ENCODE assay signal across 9 cellular contexts in genomic region chr11:89491141-89491690, GRCh38. TPM values are rescaled to one million over a fixed set of nuclear protein-coding genes. Genes with fewer than 3 reads are reported as not detected.
DNase-seq lines count a peak whose midpoint lies in the region; ATAC-seq lines count a peak whose summit lies in the region.
"Had no signal": no experiment of that assay in that cellular context is flagged by ENCODE, and none has a peak within 500 bp of the region (broad histone marks: within the 10 kb centered on the region; RNA-seq: fewer than 3 reads in every experiment).

NOX4 (minus strand) TSS chr11:89491375; CDS start chr11:89491246, 129 bp downstream.

- peak within 1 kb of the TSS; percentile 63 for H3K27ac ChIP-seq in HUES64 (ENCODE audit: low read depth, low read length)

- no peaks in the 10 kb centered on the region for H3K27me3 ChIP-seq in HUES64 (ENCODE audit: insufficient read depth, low read length)
- H3K27me3 ChIP-seq in endocrine pancreas (ENCODE audit: control insufficient read depth, insufficient read depth, low read length), result no peaks in the 10 kb centered on the region

- H3K9me3 ChIP-seq in HUES64 (ENCODE audit: insufficient read depth, low read depth, low read length), result no peaks in the 10 kb centered on the region
- no peaks in the 10 kb centered on the region for H3K9me3 ChIP-seq in endocrine pancreas (ENCODE audit: control insufficient read depth, low read length)

- H3K36me3 ChIP-seq in HUES64 (ENCODE audit: insufficient read depth, low read length) (peaks cover 5% of the 10 kb centered on the region; the same call in 1 of the 2 replicates), endocrine pancreas (ENCODE audit: control insufficient read depth, insufficient read depth, low read length) (no peaks in the 10 kb centered on the region)

- 49% methylated on average over 47 of the region's 47 CpGs for WGBS in HUES64

- peak within 1 kb of the TSS; percentile 88 for H3K9ac ChIP-seq in HUES64 (ENCODE audit: low read depth, low read length)
- H3K9ac ChIP-seq in endocrine pancreas (ENCODE audit: control insufficient read depth, insufficient read depth, low read length), result no peak within 1 kb of the TSS

- no peaks in the 10 kb centered on the region for H3K4me1 Mint-ChIP-seq in stimulated activated memory B cell treated with anti-CD40 and anti-IgM and Interleukin-4, amounts not matched to agents 10 μg/mL and 1 μg/mL and 100 μg/mL, for 72 hours

- ATAC-seq in left lobe of liver, result peak; percentile 78
- peak; percentile 27 for ATAC-seq in stimulated activated memory B cell treated with anti-CD40 and anti-IgM and Interleukin-4, amounts not matched to agents 10 μg/mL and 1 μg/mL and 100 μg/mL, for 72 hours
- no peak for ATAC-seq in GM21423 (IDR thresholded peaks at IDR 0.05; ENCODE audit: unreplicated experiment)

- peak; percentile 48 for DNase-seq in left lobe of liver (ENCODE audit: low spot score)
- DNase-seq in activated naive CD4-positive, alpha-beta T cell (lab: John Stamatoyannopoulos, UW), result no peak
- DNase-seq in NCI-H128 (lab: John Stamatoyannopoulos, UW; ENCODE audit: unreplicated experiment), result no peak
- no peak for DNase-seq in MV-4-11 (lab: John Stamatoyannopoulos, UW)
- DNase-seq: SW 1271 had no signal

- no peaks in the 10 kb centered on the region for H3K36me3 Mint-ChIP-seq in stimulated activated memory B cell treated with anti-CD40 and anti-IgM and Interleukin-4, amounts not matched to agents 10 μg/mL and 1 μg/mL and 100 μg/mL, for 72 hours

- H3K4me1 ChIP-seq in HUES64 (ENCODE audit: insufficient read depth, low read length) (peaks cover 31% of the 10 kb centered on the region), endocrine pancreas (ENCODE audit: control insufficient read depth, insufficient read depth, low read length) (peaks cover 4% of the 10 kb centered on the region)

- no peaks in the 10 kb centered on the region for H3K27me3 Mint-ChIP-seq in stimulated activated memory B cell treated with anti-CD40 and anti-IgM and Interleukin-4, amounts not matched to agents 10 μg/mL and 1 μg/mL and 100 μg/mL, for 72 hours

- no peak within 1 kb of the TSS for H3K27ac Mint-ChIP-seq in stimulated activated memory B cell treated with anti-CD40 and anti-IgM and Interleukin-4, amounts not matched to agents 10 μg/mL and 1 μg/mL and 100 μg/mL, for 72 hours

- no peak within 1 kb of the TSS for H3K4me3 Mint-ChIP-seq in stimulated activated memory B cell treated with anti-CD40 and anti-IgM and Interleukin-4, amounts not matched to agents 10 μg/mL and 1 μg/mL and 100 μg/mL, for 72 hours

- H3K4me3 ChIP-seq in HUES64 (ENCODE audit: low read length) (peak within 1 kb of the TSS; percentile 53), endocrine pancreas (ENCODE audit: control insufficient read depth, insufficient read depth, low read length) (peak within 1 kb of the TSS; percentile 5)

- peaks cover 6% of the 10 kb centered on the region for H3K9me3 Mint-ChIP-seq in stimulated activated memory B cell treated with anti-CD40 and anti-IgM and Interleukin-4, amounts not matched to agents 10 μg/mL and 1 μg/mL and 100 μg/mL, for 72 hours

RNA-seq across cellular contexts. Expression of gene NOX4, which starts in this region (rescaled TPM):
- polyA plus RNA-seq in HUES64 (2013, experiment 1 of 2), result 1.4 TPM
- 0.95 TPM for polyA plus RNA-seq in HUES64 (2013, experiment 2 of 2)
- not detected for total RNA-seq in left lobe of liver

Comparison
In these comparisons a context has a peak if more than half of its experiments do, and no peak if none do; other contexts are left out.
1. Peak in DNase-seq and ATAC-seq in left lobe of liver; RNA of the gene not detected or under 1 TPM.